12 cellular contexts compared by ENCODE assay signal in the genomic region with DNA sequence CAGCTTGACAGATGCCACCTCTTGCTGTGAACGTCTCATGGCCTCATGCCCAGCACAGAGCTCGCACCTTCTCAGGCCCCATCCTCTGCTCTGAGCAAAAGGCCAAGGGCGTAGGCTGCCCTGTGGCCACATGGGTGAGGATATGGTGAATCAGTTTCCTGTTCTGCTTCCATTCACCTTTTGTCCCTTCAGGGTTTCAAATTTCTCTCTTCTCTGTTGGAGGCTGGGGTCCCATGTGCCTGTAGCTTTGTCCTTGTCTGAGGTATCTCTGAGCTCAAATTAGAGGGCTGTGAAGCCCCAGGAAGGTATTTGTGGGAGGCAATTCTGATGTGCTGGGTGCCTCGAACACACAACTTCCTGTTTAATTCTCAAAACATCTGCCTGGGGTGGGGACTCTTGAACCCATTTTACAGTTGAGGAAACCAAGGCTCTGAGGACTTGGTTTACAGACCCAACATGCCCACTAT. TPM values are rescaled to one million over a fixed set of nuclear protein-coding genes. Genes with fewer than 3 reads are reported as not detected.
A peak's percentile ranks its signal among the peaks of the same experiment; 100 is the strongest.
DNase-seq lines count a peak whose midpoint lies in the region; ATAC-seq and TF ChIP-seq lines count a peak whose summit lies in the region.
"Had no signal": no experiment of that assay in that cellular context is flagged by ENCODE, and none has a peak within 500 bp of the region (broad histone marks: within the 10 kb centered on the region; RNA-seq: fewer than 3 reads in every experiment).

No MANE protein-coding gene starts in this region.

- intact Hi-C loops in heart left ventricle (cut with DNase I): loop anchor here in 1 of 10 donors (5.0 kb wide), 1 partner anchor 40 kb away; no protein-coding TSS in a partner anchor

- peak overlapping the region; percentile 83; the same call in 1 of the 2 replicates for H2AFZ ChIP-seq in GM23338

- H3K4me2 ChIP-seq in BLaER1: peak overlapping the region; percentile 41
- no peak overlapping the region for H3K4me2 ChIP-seq in GM23338

- H3K9ac ChIP-seq in BLaER1: no peak overlapping the region; the same call in 1 of the 2 replicates

- H3K79me2 ChIP-seq in GM23338 (replicated peaks; ENCODE audit: insufficient read depth): no peaks in the 10 kb centered on the region

- H3K4me1 ChIP-seq in BLaER1 (peaks cover 48% of the 10 kb centered on the region), GM23338 (ENCODE audit: insufficient read depth) (no peaks in the 10 kb centered on the region), heart left ventricle (peaks cover 0 to 36% (median 7%) of the 10 kb centered on the region in 12 donors)
- H3K4me1 ChIP-seq: Caco-2 had no signal

- 46 to 56% (median 49%) methylated on average over 4 of the region's 4 CpGs for WGBS in heart left ventricle, 4 donors

- H3K36me3 Mint-ChIP-seq in GM23338 (ENCODE audit: low read depth): no peaks in the 10 kb centered on the region

- H3K4me3 ChIP-seq in BLaER1 (no peak overlapping the region), GM23338 (no peak overlapping the region), heart left ventricle (no peak overlapping the region)
- H3K4me3 ChIP-seq: skin epidermis had no signal

- H3K9me3 Mint-ChIP-seq in GM23338: no peaks in the 10 kb centered on the region

- peaks cover 54% of the 10 kb centered on the region for H3K36me3 ChIP-seq in BLaER1
- H3K36me3 ChIP-seq in GM23338 (ENCODE audit: insufficient read depth): no peaks in the 10 kb centered on the region
- peaks cover 0 to 4% (median 0%) of the 10 kb centered on the region in 9 donors for H3K36me3 ChIP-seq in heart left ventricle

- H3K27me3 Mint-ChIP-seq in GM23338 (ENCODE audit: insufficient read depth, low read depth, poor library complexity): peaks cover 21% of the 10 kb centered on the region

- H3K27ac Mint-ChIP-seq in GM23338: no peak overlapping the region

- no peaks in the 10 kb centered on the region for H3K9me3 ChIP-seq in BLaER1
- H3K9me3 ChIP-seq in heart left ventricle: no peaks in the 10 kb centered on the region
- H3K9me3 ChIP-seq: Caco-2 had no signal

- H4K20me1 ChIP-seq in BLaER1: no peaks in the 10 kb centered on the region
- H4K20me1 ChIP-seq in GM23338 (replicated peaks; ENCODE audit: insufficient read depth): no peaks in the 10 kb centered on the region

- H3K4me3 Mint-ChIP-seq in GM23338: no peak overlapping the region

- DNase-seq in GM23338 (ENCODE audit: low spot score) (no peak), heart left ventricle (peak in 2 of 5 donors; percentile 51 to 54), H4 (ENCODE audit: low spot score) (no peak), DMS114 treated with DMSO at 0.1 percent for 48 hours (lab: John Stamatoyannopoulos, UW; ENCODE audit: unreplicated experiment) (no peak)
- DNase-seq in activated CD8-positive, alpha-beta memory T cell treated with anti-CD3 and anti-CD28 coated beads, Interleukin-2, amount 50 U/mL, for 48 hours: peak; percentile 66
- DNase-seq: caudate nucleus had no signal

- ATAC-seq in GM23338: no peak
- peak; percentile 44 to 84 (median 73) for ATAC-seq in heart left ventricle
- no peak for ATAC-seq in HG02970 (IDR thresholded peaks at IDR 0.05; ENCODE audit: low FRiP score, unreplicated experiment)
- no peak for ATAC-seq in HG03108 (IDR thresholded peaks at IDR 0.05; ENCODE audit: unreplicated experiment)
- ATAC-seq: Panc1 had no signal

- H3K27me3 ChIP-seq in BLaER1 (no peaks in the 10 kb centered on the region), GM23338 (ENCODE audit: insufficient read depth) (no peaks in the 10 kb centered on the region), heart left ventricle (no peaks in the 10 kb centered on the region)

- TF ChIP-seq POLR2A in heart left ventricle (IDR thresholded peaks at IDR 0.05): no peak

- H3K4me1 Mint-ChIP-seq in GM23338: peaks cover 6% of the 10 kb centered on the region; the same call in 2 of the 3 replicates

- H3K27ac ChIP-seq in BLaER1 (peak overlapping the region; percentile 31; the same call in 1 of the 2 replicates), GM23338 (ENCODE audit: low read depth) (no peak overlapping the region), heart left ventricle (peak overlapping the region in 2 of 12 donors; percentile 46 to 49)

- TF ChIP-seq CTCF in GM23338 (conservative IDR thresholded peaks at IDR 0.05; ENCODE audit: low read depth in 2 of 2) (no peak), heart left ventricle (IDR thresholded peaks at IDR 0.05) (no peak)

- no peaks in the 10 kb centered on the region for H3F3A ChIP-seq in GM23338 (replicated peaks; ENCODE audit: low read depth)

- 0 out of 2 replicates have a peak, but pooled peaks cover 4% of the 10 kb centered on the region for H3K9me2 ChIP-seq in GM23338 (ENCODE audit: insufficient read depth)

TF ChIP-seq in GM23338, 12 proteins besides CTCF, POLR2A, EP300 and RAD21 (continues in another document):
- no peak for TF ChIP-seq ZNF114 (CRISPR knock-in tag; IDR thresholded peaks at IDR 0.05)
- TF ChIP-seq CREB1 (CRISPR knock-in tag; IDR thresholded peaks at IDR 0.05; ENCODE audit: low read depth): no peak
- TF ChIP-seq POLR2AphosphoS5 (IDR thresholded peaks at IDR 0.05; ENCODE audit: low read depth): no peak
- TF ChIP-seq STAT1 (IDR thresholded peaks at IDR 0.05; ENCODE audit: unreplicated experiment): no peak
- TF ChIP-seq, protein P1, sequence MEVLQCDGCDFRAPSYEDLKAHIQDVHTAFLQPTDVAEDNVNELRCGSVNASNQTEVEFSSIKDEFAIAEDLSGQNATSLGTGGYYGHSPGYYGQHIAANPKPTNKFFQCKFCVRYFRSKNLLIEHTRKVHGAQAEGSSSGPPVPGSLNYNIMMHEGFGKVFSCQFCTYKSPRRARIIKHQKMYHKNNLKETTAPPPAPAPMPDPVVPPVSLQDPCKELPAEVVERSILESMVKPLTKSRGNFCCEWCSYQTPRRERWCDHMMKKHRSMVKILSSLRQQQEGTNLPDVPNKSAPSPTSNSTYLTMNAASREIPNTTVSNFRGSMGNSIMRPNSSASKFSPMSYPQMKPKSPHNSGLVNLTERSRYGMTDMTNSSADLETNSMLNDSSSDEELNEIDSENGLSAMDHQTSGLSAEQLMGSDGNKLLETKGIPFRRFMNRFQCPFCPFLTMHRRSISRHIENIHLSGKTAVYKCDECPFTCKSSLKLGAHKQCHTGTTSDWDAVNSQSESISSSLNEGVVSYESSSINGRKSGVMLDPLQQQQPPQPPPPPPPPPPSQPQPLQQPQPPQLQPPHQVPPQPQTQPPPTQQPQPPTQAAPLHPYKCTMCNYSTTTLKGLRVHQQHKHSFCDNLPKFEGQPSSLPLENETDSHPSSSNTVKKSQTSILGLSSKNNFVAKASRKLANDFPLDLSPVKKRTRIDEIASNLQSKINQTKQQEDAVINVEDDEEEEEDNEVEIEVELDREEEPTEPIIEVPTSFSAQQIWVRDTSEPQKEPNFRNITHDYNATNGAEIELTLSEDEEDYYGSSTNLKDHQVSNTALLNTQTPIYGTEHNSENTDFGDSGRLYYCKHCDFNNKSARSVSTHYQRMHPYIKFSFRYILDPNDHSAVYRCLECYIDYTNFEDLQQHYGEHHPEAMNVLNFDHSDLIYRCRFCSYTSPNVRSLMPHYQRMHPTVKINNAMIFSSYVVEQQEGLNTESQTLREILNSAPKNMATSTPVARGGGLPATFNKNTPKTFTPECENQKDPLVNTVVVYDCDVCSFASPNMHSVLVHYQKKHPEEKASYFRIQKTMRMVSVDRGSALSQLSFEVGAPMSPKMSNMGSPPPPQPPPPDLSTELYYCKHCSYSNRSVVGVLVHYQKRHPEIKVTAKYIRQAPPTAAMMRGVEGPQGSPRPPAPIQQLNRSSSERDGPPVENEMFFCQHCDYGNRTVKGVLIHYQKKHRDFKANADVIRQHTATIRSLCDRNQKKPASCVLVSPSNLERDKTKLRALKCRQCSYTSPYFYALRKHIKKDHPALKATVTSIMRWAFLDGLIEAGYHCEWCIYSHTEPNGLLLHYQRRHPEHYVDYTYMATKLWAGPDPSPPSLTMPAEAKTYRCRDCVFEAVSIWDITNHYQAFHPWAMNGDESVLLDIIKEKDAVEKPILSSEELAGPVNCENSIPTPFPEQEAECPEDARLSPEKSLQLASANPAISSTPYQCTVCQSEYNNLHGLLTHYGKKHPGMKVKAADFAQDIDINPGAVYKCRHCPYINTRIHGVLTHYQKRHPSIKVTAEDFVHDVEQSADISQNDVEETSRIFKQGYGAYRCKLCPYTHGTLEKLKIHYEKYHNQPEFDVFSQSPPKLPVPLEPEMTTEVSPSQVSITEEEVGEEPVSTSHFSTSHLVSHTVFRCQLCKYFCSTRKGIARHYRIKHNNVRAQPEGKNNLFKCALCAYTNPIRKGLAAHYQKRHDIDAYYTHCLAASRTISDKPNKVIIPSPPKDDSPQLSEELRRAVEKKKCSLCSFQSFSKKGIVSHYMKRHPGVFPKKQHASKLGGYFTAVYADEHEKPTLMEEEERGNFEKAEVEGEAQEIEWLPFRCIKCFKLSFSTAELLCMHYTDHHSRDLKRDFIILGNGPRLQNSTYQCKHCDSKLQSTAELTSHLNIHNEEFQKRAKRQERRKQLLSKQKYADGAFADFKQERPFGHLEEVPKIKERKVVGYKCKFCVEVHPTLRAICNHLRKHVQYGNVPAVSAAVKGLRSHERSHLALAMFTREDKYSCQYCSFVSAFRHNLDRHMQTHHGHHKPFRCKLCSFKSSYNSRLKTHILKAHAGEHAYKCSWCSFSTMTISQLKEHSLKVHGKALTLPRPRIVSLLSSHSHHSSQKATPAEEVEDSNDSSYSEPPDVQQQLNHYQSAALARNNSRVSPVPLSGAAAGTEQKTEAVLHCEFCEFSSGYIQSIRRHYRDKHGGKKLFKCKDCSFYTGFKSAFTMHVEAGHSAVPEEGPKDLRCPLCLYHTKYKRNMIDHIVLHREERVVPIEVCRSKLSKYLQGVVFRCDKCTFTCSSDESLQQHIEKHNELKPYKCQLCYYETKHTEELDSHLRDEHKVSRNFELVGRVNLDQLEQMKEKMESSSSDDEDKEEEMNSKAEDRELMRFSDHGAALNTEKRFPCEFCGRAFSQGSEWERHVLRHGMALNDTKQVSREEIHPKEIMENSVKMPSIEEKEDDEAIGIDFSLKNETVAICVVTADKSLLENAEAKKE (CRISPR knock-in tag; IDR thresholded peaks at IDR 0.05): no peak
- no peak for TF ChIP-seq NANOG (IDR thresholded peaks at IDR 0.05; ENCODE audit: borderline replicate concordance)

RNA-seq across cellular contexts. Expression of a gene that starts 29.0 kb away (rescaled TPM):
- total RNA-seq in GM23338 (2014; rRNA removed; shearing (Covaris generic)): 0.12 and 0.42 TPM in 2 replicates
- polyA plus RNA-seq in GM23338 (2016; fragmentation: Nextera tagmentation; extraction: Ambion mirVana) (not detected in 2 replicates), heart left ventricle (under 1 TPM; 0.58 to 0.65 TPM)
- 10 to 100 TPM in 1 of 9 donors, 1 to 10 TPM in 2, under 1 TPM in 5, not detected in 1; 0.16 to 13.5 (median 0.87) TPM for total RNA-seq in heart left ventricle
- total RNA-seq in H4 (2014; rRNA removed; shearing (Covaris generic)): not detected in 2 replicates

Comparison
In these comparisons a context has a peak if more than half of its experiments do, and no peak if none do; other contexts are left out.
1. ATAC-seq: peak in heart left ventricle (4 of 4); none in GM23338 (single experiment), HG02970 (single experiment) and HG03108 (single experiment).